1 cellular context compared by ENCODE assay signal in genomic region chr11:6232899-6233298, GRCh38.
TF ChIP-seq lines count a peak whose summit lies in the region.

No MANE protein-coding gene starts in this region.

TF ChIP-seq in GM12878, 131 proteins besides CTCF, POLR2A, EP300 and RAD21:
- TF ChIP-seq CREB1 (IDR thresholded peaks at IDR 0.05; ENCODE audit: low read depth) (no peak), BCL3 (IDR thresholded peaks at IDR 0.05; ENCODE audit: borderline replicate concordance, insufficient read depth, low read depth, low read length, poor library complexity, severe bottlenecking) (no peak), TAF1 (IDR thresholded peaks at IDR 0.05; ENCODE audit: borderline replicate concordance, low read depth, low read length) (no peak), JUNB (IDR thresholded peaks at IDR 0.05) (no peak), E2F8 (IDR thresholded peaks at IDR 0.05; ENCODE audit: low read depth, partially characterized antibody) (no peak), ZBTB11 (CRISPR knock-in tag; IDR thresholded peaks at IDR 0.05) (no peak), HCFC1 (IDR thresholded peaks at IDR 0.05; ENCODE audit: low read length) (no peak), SIN3A (IDR thresholded peaks at IDR 0.05; ENCODE audit: low read depth, low read length) (no peak), IRF3 (IDR thresholded peaks at IDR 0.05) (no peak), SPI1 (IDR thresholded peaks at IDR 0.05; ENCODE audit: borderline replicate concordance, insufficient read depth, low read depth, low read length) (no peak), CREM (IDR thresholded peaks at IDR 0.05; ENCODE audit: low read depth) (no peak), FOXK2 (IDR thresholded peaks at IDR 0.05) (no peak), SRF (IDR thresholded peaks at IDR 0.05; ENCODE audit: low read depth in 2 of 2, low read length in 2 of 2) (no peak), ZNF622 (IDR thresholded peaks at IDR 0.05) (no peak)
TF ChIP-seq in GM12878: peak in this region for 0.
